In genomic region chr21:42758721-42759593, GRCh38 we compare ENCODE assay signal across 18 cellular contexts.
"Had no signal": no experiment of that assay in that cellular context is flagged by ENCODE, and none has a peak within 500 bp of the region (broad histone marks: within the 10 kb centered on the region; RNA-seq: fewer than 3 reads in every experiment).

No MANE protein-coding gene starts in this region.

- H3K9ac ChIP-seq: neural progenitor cell had no signal

- H3K36me3 Mint-ChIP-seq: activated naive CD4-positive, alpha-beta T cell treated with anti-CD3 and anti-CD28 coated beads, Interleukin-2, amount 10 ng/mL, durations not matched to agents 7 days and 5 days had no signal

- H3K9me3 ChIP-seq: heart left ventricle, ovary, thyroid gland had no signal

- H3K27ac ChIP-seq: heart left ventricle, neural progenitor cell, ovary, thyroid gland had no signal

- DNase-seq: activated CD4-positive, alpha-beta memory T cell treated with anti-CD3 and anti-CD28 coated beads, Interleukin-2, amount 10 ng/mL, durations not matched to agents 7 days and 5 days; activated CD4-positive, alpha-beta T cell treated with anti-CD3 and anti-CD28 coated beads for 36 hours; activated naive CD4-positive, alpha-beta T cell treated with anti-CD3 and anti-CD28 coated beads, Interleukin-2, amount 10 ng/mL, durations not matched to agents 7 days and 5 days; activated naive CD8-positive, alpha-beta T cell treated with anti-CD3 and anti-CD28 coated beads, Interleukin-2, amount 50 U/mL, for 24 hours; activated T-cell treated with anti-CD3 and anti-CD28 coated beads, Interleukin-2, amount 50 U/mL, for 1 hour; aorta; cerebellar nuclear complex; cortex of kidney; effector CD4-positive, alpha-beta T cell; mammary epithelial cell; ovary; stimulated activated naive CD4-positive, alpha-beta T cell treated with Interleukin-2 at 50 U/mL for 16 hours; thyroid gland had no signal

- H3K4me2 ChIP-seq: neural progenitor cell, smooth muscle cell had no signal

- H3K27ac Mint-ChIP-seq: activated CD4-positive, alpha-beta memory T cell treated with anti-CD3 and anti-CD28 coated beads, Interleukin-2, amount 10 ng/mL, durations not matched to agents 7 days and 5 days; activated CD4-positive, alpha-beta T cell treated with anti-CD3 and anti-CD28 coated beads for 36 hours; activated naive CD4-positive, alpha-beta T cell treated with anti-CD3 and anti-CD28 coated beads, Interleukin-2, amount 10 ng/mL, durations not matched to agents 7 days and 5 days; activated naive CD8-positive, alpha-beta T cell treated with anti-CD3 and anti-CD28 coated beads, Interleukin-2, amount 50 U/mL, for 24 hours had no signal

- H3K4me3 Mint-ChIP-seq: activated CD4-positive, alpha-beta memory T cell treated with anti-CD3 and anti-CD28 coated beads, Interleukin-2, amount 10 ng/mL, durations not matched to agents 7 days and 5 days; activated CD4-positive, alpha-beta T cell treated with anti-CD3 and anti-CD28 coated beads for 36 hours; activated naive CD4-positive, alpha-beta T cell treated with anti-CD3 and anti-CD28 coated beads, Interleukin-2, amount 10 ng/mL, durations not matched to agents 7 days and 5 days; activated naive CD8-positive, alpha-beta T cell treated with anti-CD3 and anti-CD28 coated beads, Interleukin-2, amount 50 U/mL, for 24 hours; neural progenitor cell had no signal

- H3K4me1 Mint-ChIP-seq: activated CD4-positive, alpha-beta memory T cell treated with anti-CD3 and anti-CD28 coated beads, Interleukin-2, amount 10 ng/mL, durations not matched to agents 7 days and 5 days; activated CD4-positive, alpha-beta T cell treated with anti-CD3 and anti-CD28 coated beads for 36 hours; activated naive CD4-positive, alpha-beta T cell treated with anti-CD3 and anti-CD28 coated beads, Interleukin-2, amount 10 ng/mL, durations not matched to agents 7 days and 5 days; activated naive CD8-positive, alpha-beta T cell treated with anti-CD3 and anti-CD28 coated beads, Interleukin-2, amount 50 U/mL, for 24 hours had no signal

- ATAC-seq: activated CD4-positive, alpha-beta T cell treated with anti-CD3 and anti-CD28 coated beads for 36 hours; activated naive CD8-positive, alpha-beta T cell treated with anti-CD3 and anti-CD28 coated beads, Interleukin-2, amount 50 U/mL, for 24 hours; heart left ventricle; left lobe of liver; sciatic nerve had no signal

- H3K27me3 Mint-ChIP-seq: activated CD4-positive, alpha-beta memory T cell treated with anti-CD3 and anti-CD28 coated beads, Interleukin-2, amount 10 ng/mL, durations not matched to agents 7 days and 5 days; activated CD4-positive, alpha-beta T cell treated with anti-CD3 and anti-CD28 coated beads for 36 hours; activated naive CD8-positive, alpha-beta T cell treated with anti-CD3 and anti-CD28 coated beads, Interleukin-2, amount 50 U/mL, for 24 hours had no signal

- H2AFZ ChIP-seq: neural progenitor cell had no signal

- H3K4me3 ChIP-seq: heart left ventricle, neural progenitor cell, ovary, smooth muscle cell, thyroid gland had no signal

- H3K36me3 ChIP-seq: neural progenitor cell, ovary had no signal

- H3K4me1 ChIP-seq: neural progenitor cell, thyroid gland had no signal

- H3K27me3 ChIP-seq: heart left ventricle, neural progenitor cell, ovary, thyroid gland had no signal

- H3K9me3 Mint-ChIP-seq: activated CD4-positive, alpha-beta memory T cell treated with anti-CD3 and anti-CD28 coated beads, Interleukin-2, amount 10 ng/mL, durations not matched to agents 7 days and 5 days; activated naive CD4-positive, alpha-beta T cell treated with anti-CD3 and anti-CD28 coated beads, Interleukin-2, amount 10 ng/mL, durations not matched to agents 7 days and 5 days; activated naive CD8-positive, alpha-beta T cell treated with anti-CD3 and anti-CD28 coated beads, Interleukin-2, amount 50 U/mL, for 24 hours; neural progenitor cell had no signal
